8 cellular contexts compared by ENCODE assay signal in the genomic region with DNA sequence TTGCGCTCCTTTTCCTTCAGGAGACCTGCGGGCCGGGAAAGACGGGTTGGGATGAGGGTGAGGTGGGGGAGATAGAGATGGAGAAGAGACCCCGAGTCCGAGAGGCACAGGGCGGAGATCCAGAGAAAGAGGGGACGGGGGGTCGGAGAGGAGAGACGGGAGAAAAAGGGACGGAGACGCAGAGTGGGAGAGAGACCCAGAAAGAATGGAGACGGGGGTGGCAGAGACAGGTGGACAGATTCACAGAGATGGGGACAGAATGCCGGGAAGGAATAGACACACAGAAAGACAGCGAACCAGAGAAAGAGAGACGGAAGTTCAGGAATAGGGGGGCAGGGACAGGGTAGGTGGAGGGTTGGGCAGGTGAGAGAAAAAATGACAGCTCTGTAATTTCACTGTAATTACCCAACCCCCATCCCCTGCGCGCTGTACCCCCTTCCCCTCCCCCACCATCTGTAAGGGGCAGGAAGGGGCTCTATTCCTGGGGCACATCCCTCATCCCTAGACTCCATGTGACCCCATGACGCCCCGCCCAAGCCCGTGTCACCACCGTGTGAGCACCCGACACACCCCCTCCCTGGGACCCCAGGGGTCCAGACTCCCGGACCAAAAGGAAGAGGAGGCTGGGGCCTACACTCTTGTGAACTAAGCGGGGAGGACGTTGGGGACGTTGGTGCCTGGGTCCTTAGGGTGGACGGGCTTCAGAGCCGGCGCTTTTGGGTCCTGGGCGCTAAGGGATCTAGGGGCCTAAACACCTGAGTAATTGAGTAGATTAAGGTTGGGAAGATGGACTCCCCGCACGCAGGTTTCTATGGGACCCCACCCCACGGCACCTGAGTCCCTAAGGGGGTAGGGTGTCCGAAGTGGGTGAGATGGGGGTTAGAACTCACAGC. TPM values are rescaled to one million over a fixed set of nuclear protein-coding genes. Genes with fewer than 3 reads are reported as not detected.
DNase-seq lines count a peak whose midpoint lies in the region; ATAC-seq, FAIRE-seq and TF ChIP-seq lines count a peak whose summit lies in the region.

No MANE protein-coding gene starts in this region.

- 1% methylated on average over 29 of the region's 35 CpGs for WGBS in HepG2 (ENCODE audit: low lambda C conversion rate)
- 1% methylated on average over 21 to 35 of the region's 35 CpGs for WGBS in testis, 2 donors

- peak overlapping the region; percentile 98 for H3K4me3 Mint-ChIP-seq in CD8-positive, alpha-beta T cell
- peak overlapping the region; percentile 79 for H3K4me3 Mint-ChIP-seq in astrocyte (ENCODE audit: unreplicated experiment)

- peak overlapping the region; percentile 56; the same call in 1 of the 2 replicates for H2AFZ ChIP-seq in KMS-11 (ENCODE audit: low read depth)
- peak overlapping the region; percentile 25 for H2AFZ ChIP-seq in astrocyte (ENCODE audit: low read depth, low read length)
- no peak overlapping the region for H2AFZ ChIP-seq in HepG2 (ENCODE audit: low read length)

- H3K4me2 ChIP-seq in KMS-11, result peak overlapping the region; percentile 99
- peak overlapping the region; percentile 88 for H3K4me2 ChIP-seq in astrocyte (ENCODE audit: low read length)
- H3K4me2 ChIP-seq in HepG2 (ENCODE audit: low read depth, low read length), result peak overlapping the region; percentile 96

- peaks cover 49% of the 10 kb centered on the region for H3K4me1 Mint-ChIP-seq in CD8-positive, alpha-beta T cell (ENCODE audit: low read depth)
- peaks cover 3% of the 10 kb centered on the region for H3K4me1 Mint-ChIP-seq in astrocyte (ENCODE audit: low read depth, unreplicated experiment)

- TF ChIP-seq CTCF in CD8-positive, alpha-beta T cell (IDR thresholded peaks at IDR 0.05), result no peak
- TF ChIP-seq CTCF in KMS-11 (conservative IDR thresholded peaks at IDR 0.05; ENCODE audit: low read depth, low read length) (no peak), astrocyte (IDR thresholded peaks at IDR 0.05; ENCODE audit: insufficient read depth, low read depth, low read length) (no peak), HepG2 (CRISPR knock-in tag; IDR thresholded peaks at IDR 0.05) (no peak), testis (IDR thresholded peaks at IDR 0.05) (no peak)

- peaks cover 47% of the 10 kb centered on the region for H3K4me1 ChIP-seq in CD8-positive, alpha-beta T cell (ENCODE audit: insufficient read depth, low read length)
- peaks cover 46% of the 10 kb centered on the region for H3K4me1 ChIP-seq in KMS-11 (ENCODE audit: low read depth, poor library complexity, severe bottlenecking)
- H3K4me1 ChIP-seq in astrocyte (ENCODE audit: insufficient read depth, low read length), result peaks cover 34% of the 10 kb centered on the region
- H3K4me1 ChIP-seq in HepG2 (ENCODE audit: insufficient read depth, low read length), result peaks cover 83% of the 10 kb centered on the region
- peaks cover 37% of the 10 kb centered on the region for H3K4me1 ChIP-seq in testis

- TF ChIP-seq EP300 in HepG2 (IDR thresholded peaks at IDR 0.05; ENCODE audit: low read depth in 2 of 2, low read length in 2 of 2), result no peak
- no peak for TF ChIP-seq EP300 in HepG2 (CRISPR knock-in tag; IDR thresholded peaks at IDR 0.05; ENCODE audit: borderline replicate concordance)

- H3K79me2 ChIP-seq in KMS-11 (ENCODE audit: insufficient read depth, low read depth) (no peaks in the 10 kb centered on the region), astrocyte (ENCODE audit: insufficient read depth, low read length) (no peaks in the 10 kb centered on the region), HepG2 (ENCODE audit: insufficient read depth, low read length) (no peaks in the 10 kb centered on the region)

- in situ Hi-C loops in HepG2 (cut with HindIII; ENCODE audit: extremely low pct_ligation_motif_present, low pct_unique_long_range_greater_than_20kb) (no loop called here), ACHN (cut with HindIII; ENCODE audit: low pct_ligation_motif_present, low pct_unique_long_range_greater_than_20kb, low sequenced_read_pairs) (no loop called here)

- peaks cover 15% of the 10 kb centered on the region for H3K36me3 ChIP-seq in CD8-positive, alpha-beta T cell (ENCODE audit: insufficient read depth, low read length)
- H3K36me3 ChIP-seq in KMS-11 (ENCODE audit: insufficient read depth), result no peaks in the 10 kb centered on the region
- H3K36me3 ChIP-seq in astrocyte (ENCODE audit: insufficient read depth, low read length), result no peaks in the 10 kb centered on the region
- no peaks in the 10 kb centered on the region for H3K36me3 ChIP-seq in HepG2 (replicated peaks in 1 of 2; ENCODE audit: control insufficient read depth in 1 of 2, insufficient read depth in 2 of 2, low read length in 2 of 2)
- H3K36me3 ChIP-seq in testis (ENCODE audit: low read depth, missing control alignments), result no peaks in the 10 kb centered on the region

- H3K27me3 Mint-ChIP-seq in CD8-positive, alpha-beta T cell (ENCODE audit: low read depth), result no peaks in the 10 kb centered on the region
- peaks cover 5% of the 10 kb centered on the region for H3K27me3 Mint-ChIP-seq in astrocyte (ENCODE audit: low read depth, unreplicated experiment)

- CTCF ChIA-PET in CD8-positive, alpha-beta T cell (lab: Charles Lee), result interaction anchor here (1.7 kb wide), 1 partner anchor 10 kb away, joined by 14 read pairs; a partner anchor contains a TSS
- CTCF ChIA-PET in HepG2 (lab: Yijun Ruan, JAX; ENCODE audit: low intra/inter-chr PET ratio, low total read pairs), result no interaction called here

- no peak for TF ChIP-seq RAD21 in HepG2 (CRISPR knock-in tag; IDR thresholded peaks at IDR 0.05)

- H3K27ac Mint-ChIP-seq in CD8-positive, alpha-beta T cell, result peak overlapping the region; percentile 91
- peak overlapping the region; percentile 27 for H3K27ac Mint-ChIP-seq in astrocyte (ENCODE audit: unreplicated experiment)

- ATAC-seq in CD8-positive, alpha-beta T cell, result no peak
- ATAC-seq in HepG2 (no peak), HG03196 (IDR thresholded peaks at IDR 0.05; ENCODE audit: unreplicated experiment) (no peak), HG03378 (IDR thresholded peaks at IDR 0.05; ENCODE audit: unreplicated experiment) (no peak)

- no peaks in the 10 kb centered on the region for H4K20me1 ChIP-seq in KMS-11 (ENCODE audit: insufficient read depth)
- H4K20me1 ChIP-seq in astrocyte (ENCODE audit: insufficient read depth, low read length), result no peaks in the 10 kb centered on the region
- H4K20me1 ChIP-seq in HepG2 (ENCODE audit: insufficient read depth, low read length), result no peaks in the 10 kb centered on the region

- TF ChIP-seq POLR2A in HepG2 (IDR thresholded peaks at IDR 0.05; ENCODE audit: insufficient read depth in 1 of 2, low read depth in 2 of 2, low read length in 2 of 2), result no peak
- no peak for TF ChIP-seq POLR2A in testis (IDR thresholded peaks at IDR 0.05)

- H3K9me3 Mint-ChIP-seq in CD8-positive, alpha-beta T cell, result no peaks in the 10 kb centered on the region
- H3K9me3 Mint-ChIP-seq in astrocyte (ENCODE audit: unreplicated experiment), result no peaks in the 10 kb centered on the region

- peak in 1 of 7 experiments; percentile 53 for DNase-seq in CD8-positive, alpha-beta T cell
- DNase-seq in astrocyte (ENCODE audit: low read depth), result no peak
- DNase-seq in HepG2 (ENCODE audit: low spot score), result no peak
- DNase-seq in testis, result peak; percentile 77
- DNase-seq in ACHN, result no peak

- H3K9ac ChIP-seq in KMS-11 (peak overlapping the region; percentile 49; the same call in 1 of the 2 replicates), astrocyte (ENCODE audit: low read length) (peak overlapping the region; percentile 38), HepG2 (ENCODE audit: insufficient read depth, low read depth, low read length) (peak overlapping the region; percentile 67)

- H3K27me3 ChIP-seq in CD8-positive, alpha-beta T cell (ENCODE audit: insufficient read depth, low read length), result no peaks in the 10 kb centered on the region
- H3K27me3 ChIP-seq in KMS-11 (ENCODE audit: insufficient read depth, low read depth), result no peaks in the 10 kb centered on the region; the same call in 1 of the 2 replicates
- peaks cover 3% of the 10 kb centered on the region for H3K27me3 ChIP-seq in astrocyte (ENCODE audit: insufficient read depth, low read length)
- peaks cover 0 to 8% of the 10 kb centered on the region in 2 experiments; a peak in 3 of 5 replicates for H3K27me3 ChIP-seq in HepG2 (ENCODE audit: control insufficient read depth in 1 of 2, insufficient read depth in 2 of 2, low read length in 2 of 2)
- H3K27me3 ChIP-seq in testis, result no peaks in the 10 kb centered on the region

- intact Hi-C loops in CD8-positive, alpha-beta T cell (cut with DNase I, micrococcal nuclease), result loop anchor here (1.0 to 10.0 kb wide), 17 partner anchors 41 to 1521 kb away; a partner anchor contains a TSS
- intact Hi-C loops in HepG2 (cut with micrococcal nuclease; ENCODE audit: unreplicated experiment), result loop anchor here (2.0 kb wide), 1 partner anchor 17 kb away; a partner anchor contains a TSS
- intact Hi-C loops in testis (cut with DNase I; ENCODE audit: low total_unique reads), result no loop called here

- H3K4me3 ChIP-seq in CD8-positive, alpha-beta T cell (ENCODE audit: low read depth, low read length), result peak overlapping the region; percentile 97
- no peak overlapping the region for H3K4me3 ChIP-seq in KMS-11 (IDR thresholded peaks at IDR 0.05; ENCODE audit: insufficient read depth, low read depth, low read length)
- H3K4me3 ChIP-seq in astrocyte (ENCODE audit: insufficient read depth, low read depth, low read length), result peak overlapping the region; percentile 35
- H3K4me3 ChIP-seq in HepG2 (replicated peaks in 1 of 3; ENCODE audit: insufficient read depth in 1 of 3, low read depth in 2 of 3, low read length in 3 of 3), result peak overlapping the region; percentile 56 to 76 (median 59)
- peak overlapping the region; percentile 72 to 82 for H3K4me3 ChIP-seq in testis

- BruUV-seq in HepG2 (replicated peaks; lab: Mats Ljungman, UMichigan), result no TSS peak

- peak overlapping the region; percentile 69 for H3K27ac ChIP-seq in CD8-positive, alpha-beta T cell (ENCODE audit: low read depth, low read length)
- H3K27ac ChIP-seq in KMS-11 (peak overlapping the region; percentile 79; the same call in 1 of the 2 replicates), astrocyte (ENCODE audit: low read depth, low read length) (no peak overlapping the region), HepG2 (ENCODE audit: extremely low read length, insufficient read depth, low read length) (peak overlapping the region; percentile 70), testis (peak overlapping the region; percentile 98 to 99)

- H3K36me3 Mint-ChIP-seq in CD8-positive, alpha-beta T cell, result peaks cover 37% of the 10 kb centered on the region
- H3K36me3 Mint-ChIP-seq in astrocyte (ENCODE audit: low read depth, unreplicated experiment), result no peaks in the 10 kb centered on the region

- POLR2A ChIA-PET in CD8-positive, alpha-beta T cell (lab: Charles Lee), result interaction anchor here (2.6 to 2.7 kb wide), 2 partner anchors 10 to 18 kb away, joined by 17 to 25 read pairs; a partner anchor contains a TSS
- POLR2A ChIA-PET in HepG2 (lab: Yijun Ruan, JAX), result interaction anchor here (1.1 to 2.0 kb wide), 3 partner anchors 9 to 17 kb away, joined by 4 to 12 read pairs (median 4); a partner anchor contains a TSS

- H3K9me3 ChIP-seq in CD8-positive, alpha-beta T cell (ENCODE audit: low read length), result no peaks in the 10 kb centered on the region
- H3K9me3 ChIP-seq in astrocyte (ENCODE audit: insufficient read depth, low read depth, low read length) (no peaks in the 10 kb centered on the region), HepG2 (ENCODE audit: low read length) (no peaks in the 10 kb centered on the region), testis (no peaks in the 10 kb centered on the region)

- FAIRE-seq in astrocyte (lab: Jason Lieb, UNC) (no peak), HepG2 (lab: Jason Lieb, UNC) (no peak)

RNA-seq across cellular contexts. Expression of a gene that starts 1.0 kb away (rescaled TPM):
- 10 to 100 TPM; 24.8 to 25.6 TPM for total RNA-seq in CD8-positive, alpha-beta T cell
- 1.2 and 1.5 TPM in 2 replicates for total RNA-seq in astrocyte
- total RNA-seq in HepG2 (2016; rRNA removed; fragmentation: Illumina TruSeq; extraction: Trizol), result 5.5 and 5.8 TPM in 2 replicates
- total RNA-seq in HepG2 (2016; cell fraction: cytosol; rRNA removed; fragmentation: Illumina TruSeq; extraction: Trizol; ENCODE audit: low read depth), result 2.6 and 4.6 TPM in 2 replicates
- total RNA-seq in HepG2 (2016; cell fraction: insoluble cytoplasmic fraction; rRNA removed; fragmentation: Illumina TruSeq; extraction: Trizol), result 2.5 and 6.3 TPM in 2 replicates
- 6.0 TPM in 2 replicates for total RNA-seq in HepG2 (2016; cell fraction: membrane; rRNA removed; fragmentation: Illumina TruSeq; extraction: Trizol)
- 2.5 and 2.9 TPM in 2 replicates for total RNA-seq in HepG2 (2016; cell fraction: nucleus; rRNA removed; fragmentation: Illumina TruSeq; extraction: Trizol)
- polyA plus RNA-seq in HepG2 (2011; rRNA removed), result 1.7 and 2.1 TPM in 2 replicates
- 2.1 and 2.5 TPM in 2 replicates for polyA plus RNA-seq in HepG2 (2011; cell fraction: cytosol; rRNA removed)
- polyA plus RNA-seq in HepG2 (2011; cell fraction: nucleus; rRNA removed), result 2.7 and 3.2 TPM in 2 replicates
- 3.6 and 3.7 TPM in 2 replicates for polyA plus RNA-seq in HepG2 (2012)
- 2.3 and 2.6 TPM in 2 replicates for polyA plus RNA-seq in HepG2 (2016; cell fraction: cytosol; fragmentation: Illumina TruSeq; extraction: Trizol; ENCODE audit: low read depth)
- 5.2 and 5.4 TPM in 2 replicates for polyA plus RNA-seq in HepG2 (2016; cell fraction: insoluble cytoplasmic fraction; fragmentation: Illumina TruSeq; extraction: Trizol; ENCODE audit: low read depth)
- 2.9 and 5.4 TPM in 2 replicates for polyA plus RNA-seq in HepG2 (2016; cell fraction: membrane; fragmentation: Illumina TruSeq; extraction: Trizol; ENCODE audit: low read depth)
- polyA plus RNA-seq in HepG2 (2016; cell fraction: nucleus; fragmentation: Illumina TruSeq; extraction: Trizol; ENCODE audit: insufficient read depth, low read depth), result 5.1 and 6.2 TPM in 2 replicates
- 2.0 and 5.8 TPM in 2 replicates for polyA minus RNA-seq in HepG2 (2011; rRNA and poly(A)+ RNA removed; ENCODE audit: low replicate concordance)
- polyA minus RNA-seq in HepG2 (2011; cell fraction: cytosol; rRNA and poly(A)+ RNA removed), result 2.3 and 2.7 TPM in 2 replicates
- 1.5 and 3.0 TPM in 2 replicates for polyA minus RNA-seq in HepG2 (2011; cell fraction: nucleus; rRNA and poly(A)+ RNA removed)
- 10 to 100 TPM; 48.9 to 51.0 TPM for total RNA-seq in testis
- polyA plus RNA-seq in testis (ENCODE audit: insufficient read depth, low read depth, low replicate concordance), result 30.4 TPM

RNA-seq across cellular contexts. Expression of a gene that starts 9.8 kb away (rescaled TPM):
- 10 to 100 TPM; 10.3 to 11.2 TPM for total RNA-seq in CD8-positive, alpha-beta T cell
- total RNA-seq in astrocyte, result 9.5 and 9.8 TPM in 2 replicates
- 0.24 and 0.58 TPM in 2 replicates for total RNA-seq in HepG2 (2016; rRNA removed; fragmentation: Illumina TruSeq; extraction: Trizol)
- total RNA-seq in HepG2 (2016; cell fraction: cytosol; rRNA removed; fragmentation: Illumina TruSeq; extraction: Trizol; ENCODE audit: low read depth), result 0.79 and 0.91 TPM in 2 replicates
- 0.48 TPM in 1 of 2 replicates, not detected in the other for total RNA-seq in HepG2 (2016; cell fraction: insoluble cytoplasmic fraction; rRNA removed; fragmentation: Illumina TruSeq; extraction: Trizol)
- 0.38 and 0.62 TPM in 2 replicates for total RNA-seq in HepG2 (2016; cell fraction: membrane; rRNA removed; fragmentation: Illumina TruSeq; extraction: Trizol)
- not detected in 2 replicates for total RNA-seq in HepG2 (2016; cell fraction: nucleus; rRNA removed; fragmentation: Illumina TruSeq; extraction: Trizol)
- polyA plus RNA-seq in HepG2 (2011; rRNA removed), result 0.41 and 1.4 TPM in 2 replicates
- polyA plus RNA-seq in HepG2 (2011; cell fraction: cytosol; rRNA removed), result 0.36 and 0.54 TPM in 2 replicates
- 0.45 and 0.48 TPM in 2 replicates for polyA plus RNA-seq in HepG2 (2011; cell fraction: nucleus; rRNA removed)
- polyA plus RNA-seq in HepG2 (2012), result 1.5 and 2.9 TPM in 2 replicates
- 0.82 and 1.7 TPM in 2 replicates for polyA plus RNA-seq in HepG2 (2016; cell fraction: cytosol; fragmentation: Illumina TruSeq; extraction: Trizol; ENCODE audit: low read depth)
- 0.37 and 0.38 TPM in 2 replicates for polyA plus RNA-seq in HepG2 (2016; cell fraction: insoluble cytoplasmic fraction; fragmentation: Illumina TruSeq; extraction: Trizol; ENCODE audit: low read depth)
- 0.62 and 2.1 TPM in 2 replicates for polyA plus RNA-seq in HepG2 (2016; cell fraction: membrane; fragmentation: Illumina TruSeq; extraction: Trizol; ENCODE audit: low read depth)
- 0.72 and 1.3 TPM in 2 replicates for polyA plus RNA-seq in HepG2 (2016; cell fraction: nucleus; fragmentation: Illumina TruSeq; extraction: Trizol; ENCODE audit: insufficient read depth, low read depth)
- polyA minus RNA-seq in HepG2 (2011; rRNA and poly(A)+ RNA removed; ENCODE audit: low replicate concordance), result 0.08 and 3.7 TPM in 2 replicates
- not detected in 2 replicates for polyA minus RNA-seq in HepG2 (2011; cell fraction: cytosol; rRNA and poly(A)+ RNA removed)
- not detected in 2 replicates for polyA minus RNA-seq in HepG2 (2011; cell fraction: nucleus; rRNA and poly(A)+ RNA removed)
- total RNA-seq in testis, result 1 to 10 TPM; 6.3 to 6.8 TPM
- polyA plus RNA-seq in testis (ENCODE audit: insufficient read depth, low read depth, low replicate concordance), result 20.0 TPM

RNA-seq across cellular contexts. Expression of a gene that starts 16.9 kb away (rescaled TPM):
- 10 to 100 TPM; 15.6 to 17.6 TPM for total RNA-seq in CD8-positive, alpha-beta T cell
- total RNA-seq in astrocyte (25.4 and 29.4 TPM in 2 replicates), HepG2 (2016; rRNA removed; fragmentation: Illumina TruSeq; extraction: Trizol) (11.1 and 14.4 TPM in 2 replicates), testis (10 to 100 TPM; 31.2 to 43.1 TPM)
- total RNA-seq in HepG2 (2016; cell fraction: cytosol; rRNA removed; fragmentation: Illumina TruSeq; extraction: Trizol; ENCODE audit: low read depth), result 5.0 and 6.0 TPM in 2 replicates
- 8.9 and 15.9 TPM in 2 replicates for total RNA-seq in HepG2 (2016; cell fraction: insoluble cytoplasmic fraction; rRNA removed; fragmentation: Illumina TruSeq; extraction: Trizol)
- 10.7 and 12.1 TPM in 2 replicates for total RNA-seq in HepG2 (2016; cell fraction: membrane; rRNA removed; fragmentation: Illumina TruSeq; extraction: Trizol)
- total RNA-seq in HepG2 (2016; cell fraction: nucleus; rRNA removed; fragmentation: Illumina TruSeq; extraction: Trizol), result 10.2 and 11.3 TPM in 2 replicates
- polyA plus RNA-seq in HepG2 (2011; rRNA removed) (2.9 and 4.5 TPM in 2 replicates), testis (ENCODE audit: insufficient read depth, low read depth, low replicate concordance) (47.6 TPM)
- 2.2 and 3.8 TPM in 2 replicates for polyA plus RNA-seq in HepG2 (2011; cell fraction: cytosol; rRNA removed)
- 17.1 and 20.8 TPM in 2 replicates for polyA plus RNA-seq in HepG2 (2011; cell fraction: nucleus; rRNA removed)
- polyA plus RNA-seq in HepG2 (2012), result 2.8 and 3.1 TPM in 2 replicates
- polyA plus RNA-seq in HepG2 (2016; cell fraction: cytosol; fragmentation: Illumina TruSeq; extraction: Trizol; ENCODE audit: low read depth), result 3.0 and 3.7 TPM in 2 replicates
- polyA plus RNA-seq in HepG2 (2016; cell fraction: insoluble cytoplasmic fraction; fragmentation: Illumina TruSeq; extraction: Trizol; ENCODE audit: low read depth), result 10.5 and 14.1 TPM in 2 replicates
- polyA plus RNA-seq in HepG2 (2016; cell fraction: membrane; fragmentation: Illumina TruSeq; extraction: Trizol; ENCODE audit: low read depth), result 7.7 and 9.4 TPM in 2 replicates
- polyA plus RNA-seq in HepG2 (2016; cell fraction: nucleus; fragmentation: Illumina TruSeq; extraction: Trizol; ENCODE audit: insufficient read depth, low read depth), result 24.3 and 24.6 TPM in 2 replicates
- 11.6 and 13.3 TPM in 2 replicates for polyA minus RNA-seq in HepG2 (2011; rRNA and poly(A)+ RNA removed; ENCODE audit: low replicate concordance)
- 3.5 and 3.8 TPM in 2 replicates for polyA minus RNA-seq in HepG2 (2011; cell fraction: cytosol; rRNA and poly(A)+ RNA removed)
- 9.0 and 10.2 TPM in 2 replicates for polyA minus RNA-seq in HepG2 (2011; cell fraction: nucleus; rRNA and poly(A)+ RNA removed)

RNA-seq across cellular contexts. Expression of a gene that starts 17.2 kb away (rescaled TPM):
- total RNA-seq in CD8-positive, alpha-beta T cell, result 1,000 to 10,000 TPM; 2,604 to 2,657 TPM
- total RNA-seq in astrocyte (1,046 and 1,102 TPM in 2 replicates), HepG2 (2016; rRNA removed; fragmentation: Illumina TruSeq; extraction: Trizol) (1,485 and 1,498 TPM in 2 replicates), testis (1,000 to 10,000 TPM; 1,047 to 1,537 TPM)
- 2,025 and 2,222 TPM in 2 replicates for total RNA-seq in HepG2 (2016; cell fraction: cytosol; rRNA removed; fragmentation: Illumina TruSeq; extraction: Trizol; ENCODE audit: low read depth)
- total RNA-seq in HepG2 (2016; cell fraction: insoluble cytoplasmic fraction; rRNA removed; fragmentation: Illumina TruSeq; extraction: Trizol), result 1,518 and 1,544 TPM in 2 replicates
- 3,207 and 3,209 TPM in 2 replicates for total RNA-seq in HepG2 (2016; cell fraction: membrane; rRNA removed; fragmentation: Illumina TruSeq; extraction: Trizol)
- total RNA-seq in HepG2 (2016; cell fraction: nucleus; rRNA removed; fragmentation: Illumina TruSeq; extraction: Trizol), result 626 and 716 TPM in 2 replicates
- polyA plus RNA-seq in HepG2 (2011; rRNA removed) (1,639 and 1,894 TPM in 2 replicates), testis (ENCODE audit: insufficient read depth, low read depth, low replicate concordance) (1,050 TPM)
- polyA plus RNA-seq in HepG2 (2011; cell fraction: cytosol; rRNA removed), result 2,410 and 2,836 TPM in 2 replicates
- 774 and 847 TPM in 2 replicates for polyA plus RNA-seq in HepG2 (2011; cell fraction: nucleus; rRNA removed)
- polyA plus RNA-seq in HepG2 (2012), result 1,965 and 2,530 TPM in 2 replicates
- 2,734 and 3,086 TPM in 2 replicates for polyA plus RNA-seq in HepG2 (2016; cell fraction: cytosol; fragmentation: Illumina TruSeq; extraction: Trizol; ENCODE audit: low read depth)
- 1,714 and 1,747 TPM in 2 replicates for polyA plus RNA-seq in HepG2 (2016; cell fraction: insoluble cytoplasmic fraction; fragmentation: Illumina TruSeq; extraction: Trizol; ENCODE audit: low read depth)
- polyA plus RNA-seq in HepG2 (2016; cell fraction: membrane; fragmentation: Illumina TruSeq; extraction: Trizol; ENCODE audit: low read depth), result 3,734 and 3,811 TPM in 2 replicates
- polyA plus RNA-seq in HepG2 (2016; cell fraction: nucleus; fragmentation: Illumina TruSeq; extraction: Trizol; ENCODE audit: insufficient read depth, low read depth), result 1,314 and 1,387 TPM in 2 replicates
- polyA minus RNA-seq in HepG2 (2011; rRNA and poly(A)+ RNA removed; ENCODE audit: low replicate concordance), result 713 and 1,028 TPM in 2 replicates
- 556 and 566 TPM in 2 replicates for polyA minus RNA-seq in HepG2 (2011; cell fraction: cytosol; rRNA and poly(A)+ RNA removed)
- polyA minus RNA-seq in HepG2 (2011; cell fraction: nucleus; rRNA and poly(A)+ RNA removed), result 180 and 193 TPM in 2 replicates

RNA-seq across cellular contexts. Expression of a gene that starts 21.3 kb away (rescaled TPM):
- 1 to 10 TPM; 2.5 to 3.1 TPM for total RNA-seq in CD8-positive, alpha-beta T cell
- total RNA-seq in astrocyte (1.3 and 1.7 TPM in 2 replicates), HepG2 (2016; rRNA removed; fragmentation: Illumina TruSeq; extraction: Trizol) (0.60 TPM in 1 of 2 replicates, not detected in the other), testis (1 to 10 TPM in 1 of 2 donors, under 1 TPM in 1; 0.99 to 1.6 TPM)
- total RNA-seq in HepG2 (2016; cell fraction: cytosol; rRNA removed; fragmentation: Illumina TruSeq; extraction: Trizol; ENCODE audit: low read depth), result not detected in 2 replicates
- 0.30 TPM in 1 of 2 replicates, not detected in the other for total RNA-seq in HepG2 (2016; cell fraction: insoluble cytoplasmic fraction; rRNA removed; fragmentation: Illumina TruSeq; extraction: Trizol)
- not detected in 2 replicates for total RNA-seq in HepG2 (2016; cell fraction: membrane; rRNA removed; fragmentation: Illumina TruSeq; extraction: Trizol)
- 1.6 and 1.9 TPM in 2 replicates for total RNA-seq in HepG2 (2016; cell fraction: nucleus; rRNA removed; fragmentation: Illumina TruSeq; extraction: Trizol)
- polyA plus RNA-seq in HepG2 (2011; rRNA removed) (0.13 and 0.18 TPM in 2 replicates), testis (ENCODE audit: insufficient read depth, low read depth, low replicate concordance) (2.2 TPM)
- polyA plus RNA-seq in HepG2 (2011; cell fraction: cytosol; rRNA removed), result not detected in 2 replicates
- polyA plus RNA-seq in HepG2 (2011; cell fraction: nucleus; rRNA removed), result 1.7 and 1.8 TPM in 2 replicates
- 0.15 and 0.28 TPM in 2 replicates for polyA plus RNA-seq in HepG2 (2012)
- not detected in 2 replicates for polyA plus RNA-seq in HepG2 (2016; cell fraction: cytosol; fragmentation: Illumina TruSeq; extraction: Trizol; ENCODE audit: low read depth)
- not detected in 2 replicates for polyA plus RNA-seq in HepG2 (2016; cell fraction: insoluble cytoplasmic fraction; fragmentation: Illumina TruSeq; extraction: Trizol; ENCODE audit: low read depth)
- not detected in 2 replicates for polyA plus RNA-seq in HepG2 (2016; cell fraction: membrane; fragmentation: Illumina TruSeq; extraction: Trizol; ENCODE audit: low read depth)
- polyA plus RNA-seq in HepG2 (2016; cell fraction: nucleus; fragmentation: Illumina TruSeq; extraction: Trizol; ENCODE audit: insufficient read depth, low read depth), result 1.1 and 1.2 TPM in 2 replicates
- 0.28 and 0.52 TPM in 2 replicates for polyA minus RNA-seq in HepG2 (2011; rRNA and poly(A)+ RNA removed; ENCODE audit: low replicate concordance)
- not detected in 2 replicates for polyA minus RNA-seq in HepG2 (2011; cell fraction: cytosol; rRNA and poly(A)+ RNA removed)
- 3.6 and 6.2 TPM in 2 replicates for polyA minus RNA-seq in HepG2 (2011; cell fraction: nucleus; rRNA and poly(A)+ RNA removed)
